ENCODE assay signal across 18 cellular contexts in genomic region chr10:84695983-84696382, GRCh38.
"Had no signal": no experiment of that assay in that cellular context is flagged by ENCODE, and none has a peak within 500 bp of the region (broad histone marks: within the 10 kb centered on the region; RNA-seq: fewer than 3 reads in every experiment).

No MANE protein-coding gene starts in this region.

- DNase-seq: IMR-90; Karpas-422; KG1; MG63; NCI-H1092; NCI-H1436; NCI-H2029; NCI-H2081 treated with DMSO at 0.1 percent for 48 hours; NCI-H2227 treated with DMSO at 0.1 percent for 48 hours; NCI-H524; NCI-H526 treated with DMSO at 0.1 percent for 48 hours; NCI-H748 treated with DMSO at 0.1 percent for 48 hours; NK-92 treated with Interleukin-12 subunit alpha and Interleukin-12 subunit beta, amount 100 ng/mL, for 24 hours; PC-3; SHP77 had no signal

- ATAC-seq: Panc1, PC-3, SK-N-SH treated with all-trans-retinoic acid at 6 μM for 48 hours had no signal

- H3K9me3 ChIP-seq: MG63 had no signal

- H3K4me3 ChIP-seq: MG63 had no signal

- H3K36me3 ChIP-seq: MG63 had no signal

- H3K27me3 ChIP-seq: MG63 had no signal

- H3K27ac ChIP-seq: RWPE1 had no signal
